7 cellular contexts compared by ENCODE assay signal in the genomic region with DNA sequence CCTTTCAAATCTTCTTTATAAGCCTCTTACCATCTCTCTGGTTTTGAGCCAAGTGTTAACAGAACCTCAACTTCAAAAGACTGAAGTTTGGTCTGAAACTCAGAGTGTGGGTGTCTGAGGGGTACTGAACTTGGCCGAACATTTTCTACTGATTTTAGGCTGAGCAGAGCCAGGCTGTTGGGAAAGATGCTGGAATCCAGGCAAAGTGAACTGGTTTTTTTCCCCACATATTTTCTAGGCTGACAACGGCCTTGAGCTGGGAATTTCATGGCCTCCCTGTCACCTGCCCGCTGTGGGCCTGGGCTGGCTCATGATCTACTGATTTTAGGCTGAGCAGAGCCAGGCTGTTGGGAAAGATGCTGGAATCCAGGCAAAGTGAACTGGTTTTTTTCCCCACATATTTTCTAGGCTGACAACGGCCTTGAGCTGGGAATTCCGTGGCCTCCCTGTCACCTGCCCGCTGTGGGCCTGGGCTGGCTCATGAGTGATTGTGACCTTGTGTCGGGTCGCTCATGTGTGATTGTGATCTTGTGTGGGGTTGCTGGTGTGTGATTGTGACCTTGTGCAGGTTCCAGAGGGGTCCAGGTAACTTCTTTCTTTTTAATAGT.
A peak's percentile ranks its signal among the peaks of the same experiment; 100 is the strongest.
DNase-seq lines count a peak whose midpoint lies in the region; ATAC-seq and TF ChIP-seq lines count a peak whose summit lies in the region.
"Not testable (repeated sequence)": the region's sequence is repeated elsewhere in the genome, so short reads cannot be mapped to it uniquely, and the experiment has no call there.

No MANE protein-coding gene starts in this region.

- peak; percentile 80 for ATAC-seq in gastroesophageal sphincter
- peak; percentile 22 for ATAC-seq in left colon
- peak; percentile 20 for ATAC-seq in mucosa of descending colon

- peak; percentile 32 for DNase-seq in NCI-H69 (lab: John Stamatoyannopoulos, UW)
- not testable (repeated sequence) for DNase-seq in chondrocyte (ENCODE audit: low spot score); left colon; mucosa of descending colon; prostate gland (ENCODE audit: low spot score)
- peak; percentile 76 to 84 for DNase-seq in tibial artery

- not testable (repeated sequence) for H3K36me3 ChIP-seq in gastroesophageal sphincter; mucosa of descending colon (ENCODE audit: low read depth); prostate gland; tibial artery

- peak overlapping the region; percentile 63 for H3K27ac Mint-ChIP-seq in chondrocyte (ENCODE audit: unreplicated experiment)

- H3K4me3 Mint-ChIP-seq in chondrocyte (ENCODE audit: unreplicated experiment): not testable (repeated sequence)

- not testable (repeated sequence) for TF ChIP-seq CTCF in chondrocyte (IDR thresholded peaks at IDR 0.05); gastroesophageal sphincter (IDR thresholded peaks at IDR 0.05); mucosa of descending colon (IDR thresholded peaks at IDR 0.05); prostate gland (IDR thresholded peaks at IDR 0.05); tibial artery (IDR thresholded peaks at IDR 0.05)

- H3K27me3 ChIP-seq in gastroesophageal sphincter; prostate gland (replicated peaks; ENCODE audit: insufficient read depth); tibial artery: not testable (repeated sequence)

- intact Hi-C loops in left colon (cut with DNase I, micrococcal nuclease); mucosa of descending colon (cut with DNase I, micrococcal nuclease); prostate gland (cut with DNase I); tibial artery (cut with DNase I; ENCODE audit: low total_unique reads): not testable (repeated sequence)

- not testable (repeated sequence) for TF ChIP-seq POLR2A in gastroesophageal sphincter (IDR thresholded peaks at IDR 0.05); prostate gland (IDR thresholded peaks at IDR 0.05)

- not testable (repeated sequence) for H3K27me3 Mint-ChIP-seq in chondrocyte (ENCODE audit: low read depth)

- peaks cover 40% of the 10 kb centered on the region for H3K4me1 Mint-ChIP-seq in chondrocyte (ENCODE audit: low read depth)

- 10 to 13% methylated on average over 2 to 3 of the region's 8 CpGs for WGBS in gastroesophageal sphincter (ENCODE audit: low coverage in 1 of 2), 2 donors
- 18% methylated on average over 8 of the region's 8 CpGs for WGBS in prostate gland

- peaks cover 14% of the 10 kb centered on the region for H3K9me3 Mint-ChIP-seq in chondrocyte (ENCODE audit: low read depth)

- not testable (repeated sequence) for TF ChIP-seq EP300 in gastroesophageal sphincter (IDR thresholded peaks at IDR 0.05)

- H3K4me1 ChIP-seq in gastroesophageal sphincter (peaks cover 0 to 56% (median 28%) of the 10 kb centered on the region in 3 donors), tibial artery (peaks cover 0 to 17% (median 4%) of the 10 kb centered on the region in 4 donors)
- H3K4me1 ChIP-seq in mucosa of descending colon (ENCODE audit: low read depth); prostate gland (replicated peaks): not testable (repeated sequence)

- H3K36me3 Mint-ChIP-seq in chondrocyte (ENCODE audit: low read depth): not testable (repeated sequence)

- H3K9me3 ChIP-seq in gastroesophageal sphincter, mucosa of descending colon, prostate gland, tibial artery: not testable (repeated sequence)

- H3K27ac ChIP-seq in gastroesophageal sphincter (peak overlapping the region; percentile 47 to 90 (median 86)), prostate gland (peak overlapping the region; percentile 16 to 31)
- not testable (repeated sequence) for H3K27ac ChIP-seq in tibial artery

- not testable (repeated sequence) for H3K4me3 ChIP-seq in gastroesophageal sphincter, mucosa of descending colon, prostate gland, tibial artery

Comparison
In these comparisons a context has a peak if more than half of its experiments do, and no peak if none do; other contexts are left out.
1. ATAC-seq: peak in every context shown above with its lines; median percentile 80 in gastroesophageal sphincter; 22 in left colon; 20 in mucosa of descending colon.